ENCODE assay signal across 16 cellular contexts in the genomic region with DNA sequence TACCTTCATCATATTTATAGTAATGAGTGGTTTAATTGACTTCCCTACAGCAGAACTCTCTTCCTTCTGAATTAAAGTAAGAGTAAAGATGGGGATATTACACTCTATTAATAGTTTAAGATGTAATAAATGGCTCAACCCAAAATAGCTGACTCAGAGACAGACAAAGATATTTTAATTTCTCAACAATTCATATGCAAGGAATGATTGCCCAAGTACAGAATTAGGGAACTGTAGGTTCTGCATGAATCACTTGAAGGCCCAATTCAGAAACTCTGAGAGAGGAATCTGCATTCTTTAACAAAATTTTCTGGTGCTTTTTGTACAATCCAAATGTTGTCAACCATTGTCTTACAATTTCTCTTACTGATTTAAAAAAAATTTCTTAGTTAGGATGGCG. TPM values are rescaled to one million over a fixed set of nuclear protein-coding genes. Genes with fewer than 3 reads are reported as not detected.
DNase-seq lines count a peak whose midpoint lies in the region; ATAC-seq and TF ChIP-seq lines count a peak whose summit lies in the region.
"Had no signal": no experiment of that assay in that cellular context is flagged by ENCODE, and none has a peak within 500 bp of the region (broad histone marks: within the 10 kb centered on the region; RNA-seq: fewer than 3 reads in every experiment).

No MANE protein-coding gene starts in this region.

- POLR2A ChIA-PET in activated CD4-positive, alpha-beta T cell treated with anti-CD3 and anti-CD28 coated beads, Interleukin-2, amount 10 ng/mL, durations not matched to agents 7 days and 5 days (lab: Charles Lee) = no interaction called here

- DNase-seq in GM03348 (ENCODE audit: low spot score) (peak; percentile 55), LHCN-M2 (ENCODE audit: low read depth) (peak; percentile 30), epithelial cell of esophagus (ENCODE audit: low read depth) (peak; percentile 27), myocyte (ENCODE audit: low read depth) (peak; percentile 10), GDM1 (lab: John Stamatoyannopoulos, UW) (no peak)
- no peak for DNase-seq in activated CD4-positive, alpha-beta T cell treated with anti-CD3 and anti-CD28 coated beads, Interleukin-2, amount 10 ng/mL, durations not matched to agents 7 days and 5 days
- DNase-seq: DMS79 treated with DMSO at 0.1 percent for 48 hours, GOT3, NCI-H1417 treated with DMSO at 0.1 percent for 48 hours, NCI-H187 treated with DMSO at 0.1 percent for 48 hours, NCI-H226, NCI-H524 treated with DMSO at 0.1 percent for 48 hours had no signal

- CTCF ChIA-PET in activated CD4-positive, alpha-beta T cell treated with anti-CD3 and anti-CD28 coated beads, Interleukin-2, amount 10 ng/mL, durations not matched to agents 7 days and 5 days (lab: Charles Lee) = no interaction called here

- H3K4me3 Mint-ChIP-seq in activated CD4-positive, alpha-beta T cell treated with anti-CD3 and anti-CD28 coated beads, Interleukin-2, amount 10 ng/mL, durations not matched to agents 7 days and 5 days = no peak overlapping the region
- H3K4me3 Mint-ChIP-seq: CD14-positive monocyte had no signal

- H3K27me3 Mint-ChIP-seq in activated CD4-positive, alpha-beta T cell treated with anti-CD3 and anti-CD28 coated beads, Interleukin-2, amount 10 ng/mL, durations not matched to agents 7 days and 5 days = no peaks in the 10 kb centered on the region

- H3K27ac Mint-ChIP-seq in activated CD4-positive, alpha-beta T cell treated with anti-CD3 and anti-CD28 coated beads, Interleukin-2, amount 10 ng/mL, durations not matched to agents 7 days and 5 days = no peak overlapping the region
- H3K27ac Mint-ChIP-seq: CD14-positive monocyte had no signal

- no peaks in the 10 kb centered on the region for H3K36me3 Mint-ChIP-seq in activated CD4-positive, alpha-beta T cell treated with anti-CD3 and anti-CD28 coated beads, Interleukin-2, amount 10 ng/mL, durations not matched to agents 7 days and 5 days (ENCODE audit: low read depth)
- H3K36me3 Mint-ChIP-seq: CD14-positive monocyte had no signal

- TF ChIP-seq CTCF in epithelial cell of esophagus (IDR thresholded peaks at IDR 0.05; ENCODE audit: insufficient read depth, low read depth, low read length, missing control alignments) = no peak

- H3K9me3 Mint-ChIP-seq in activated CD4-positive, alpha-beta T cell treated with anti-CD3 and anti-CD28 coated beads, Interleukin-2, amount 10 ng/mL, durations not matched to agents 7 days and 5 days = no peaks in the 10 kb centered on the region

- ATAC-seq in HG03460 (IDR thresholded peaks at IDR 0.05; ENCODE audit: unreplicated experiment) = no peak

- no peaks in the 10 kb centered on the region for H3K4me1 Mint-ChIP-seq in activated CD4-positive, alpha-beta T cell treated with anti-CD3 and anti-CD28 coated beads, Interleukin-2, amount 10 ng/mL, durations not matched to agents 7 days and 5 days

- H3K4me3 ChIP-seq in epithelial cell of esophagus (ENCODE audit: low read length) = no peak overlapping the region
- H3K4me3 ChIP-seq: SJSA1 had no signal

RNA-seq across cellular contexts. Expression of a gene that starts 42.9 kb away (rescaled TPM):
- total RNA-seq in LHCN-M2 (2014; rRNA removed) = 86.5 and 90.6 TPM in 2 replicates
- 11.8 TPM for polyA plus RNA-seq in LHCN-M2 (2012)
- total RNA-seq in myocyte = 10.0 and 13.9 TPM in 2 replicates
- 3.6 TPM for polyA plus RNA-seq in myocyte (2012)
- total RNA-seq in activated CD4-positive, alpha-beta T cell treated with anti-CD3 and anti-CD28 coated beads, Interleukin-2, amount 10 ng/mL, durations not matched to agents 7 days and 5 days = under 1 TPM; 0.25 to 0.30 TPM
- total RNA-seq: G401 had no signal

Comparison
In these comparisons a context has a peak if more than half of its experiments do, and no peak if none do; other contexts are left out.
1. DNase-seq: peak in GM03348 (single experiment), LHCN-M2 (single experiment), epithelial cell of esophagus (single experiment) and myocyte (single experiment); none in GDM1 (single experiment) and activated CD4-positive, alpha-beta T cell treated with anti-CD3 and anti-CD28 coated beads, Interleukin-2, amount 10 ng/mL, durations not matched to agents 7 days and 5 days (single experiment).